35 cellular contexts compared by ENCODE assay signal in the genomic region with DNA sequence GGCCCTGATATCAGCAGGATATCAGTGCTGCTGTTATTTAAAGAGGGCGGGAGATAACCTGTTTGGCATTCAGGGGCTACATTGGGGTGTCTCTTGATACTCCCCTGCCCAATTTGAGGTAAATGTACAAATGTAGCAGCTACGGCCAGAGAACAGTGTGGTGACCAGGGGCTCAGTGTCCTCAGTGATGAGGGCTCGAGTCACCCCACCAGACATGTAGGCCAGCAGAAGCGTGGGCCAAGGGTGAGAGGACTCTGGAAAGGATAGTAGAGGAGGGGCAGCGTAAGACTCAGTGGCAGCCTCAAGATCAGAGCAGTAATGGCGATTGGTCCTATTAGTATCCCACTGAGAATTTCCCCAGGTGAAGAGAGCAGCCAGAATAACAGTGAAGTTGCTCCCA.
"Had no signal": no experiment of that assay in that cellular context is flagged by ENCODE, and none has a peak within 500 bp of the region (broad histone marks: within the 10 kb centered on the region; RNA-seq: fewer than 3 reads in every experiment).

No MANE protein-coding gene starts in this region.

- H3K9ac ChIP-seq: KMS-11 had no signal

- H3K27ac ChIP-seq: KMS-11 had no signal

- H3K4me2 ChIP-seq: KMS-11 had no signal

- H3K9me3 ChIP-seq: MG63 had no signal

- H3K36me3 ChIP-seq: MG63 had no signal

- DNase-seq: Karpas-422, Kasumi-1, KG1, MG63, MM.1S, MV-4-11, NCI-H1048, NCI-H1092, NCI-H1092 treated with DMSO at 0.1 percent for 48 hours, NCI-H1105, NCI-H1105 treated with DMSO at 0.1 percent for 48 hours, NCI-H1417, NCI-H1417 treated with DMSO at 0.1 percent for 48 hours, NCI-H1436, NCI-H1436 treated with DMSO at 0.1 percent for 48 hours, NCI-H146, NCI-H1694, NCI-H1694 treated with DMSO at 0.1 percent for 48 hours, NCI-H187, NCI-H187 treated with DMSO at 0.1 percent for 48 hours, NCI-H1930, NCI-H2029, NCI-H2029 treated with DMSO at 0.1 percent for 48 hours, NCI-H2081, NCI-H2081 treated with DMSO at 0.1 percent for 48 hours, NCI-H2107, NCI-H2171, NCI-H2171 treated with DMSO at 0.1 percent for 48 hours, NCI-H2227 treated with DMSO at 0.1 percent for 48 hours, NCI-H226, NCI-H345, NCI-H446, NCI-H446 treated with DMSO at 0.1 percent for 48 hours, NCI-H510A had no signal

- H3K4me3 ChIP-seq: MG63 had no signal
